In the genomic region with DNA sequence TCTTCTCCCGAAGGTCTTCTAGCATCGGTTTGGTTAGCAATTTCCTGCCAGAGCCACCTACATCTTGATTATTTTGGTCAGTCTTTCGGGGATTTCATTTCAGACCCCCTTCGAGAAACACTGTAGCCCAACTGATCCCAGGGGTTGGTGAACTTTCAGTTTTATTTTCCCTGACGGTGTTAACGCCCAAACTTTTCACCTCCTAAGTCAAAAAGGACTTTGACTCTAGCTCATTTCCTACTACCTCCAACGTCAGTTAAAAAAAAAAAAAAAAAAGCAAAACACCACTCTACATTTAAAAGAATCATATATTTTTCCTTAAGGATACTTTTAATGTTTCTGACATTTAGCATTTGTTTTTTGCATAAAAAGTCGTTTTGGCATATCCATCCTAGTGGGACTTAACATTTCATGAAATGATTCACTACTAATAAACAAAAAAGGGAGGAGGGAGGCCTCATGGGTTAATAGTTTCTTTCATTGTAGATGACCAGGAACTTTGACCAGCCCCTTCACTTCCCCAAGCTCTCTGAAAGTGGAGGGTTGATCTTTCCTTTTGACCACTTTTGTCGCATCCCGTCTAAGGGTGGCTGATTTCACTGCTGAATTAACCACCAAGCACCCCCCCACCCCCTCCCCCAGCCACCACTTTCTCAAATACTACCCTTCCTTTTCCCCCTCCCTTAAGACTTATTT, we compare ENCODE assay signal across 8 cellular contexts. TPM values are rescaled to one million over a fixed set of nuclear protein-coding genes. Genes with fewer than 3 reads are reported as not detected.
DNase-seq lines count a peak whose midpoint lies in the region; ATAC-seq and TF ChIP-seq lines count a peak whose summit lies in the region.

No MANE protein-coding gene starts in this region.

- POLR2A ChIA-PET in activated CD8-positive, alpha-beta T cell treated with anti-CD3 and anti-CD28 coated beads for 36 hours (lab: Charles Lee), result no interaction called here
- POLR2A ChIA-PET in activated CD8-positive, alpha-beta T cell treated with anti-CD3 and anti-CD28 coated beads, Interleukin-2, amount 10 ng/mL, durations not matched to agents 7 days and 5 days (lab: Charles Lee), result no interaction called here

- peaks cover 23% of the 10 kb centered on the region for H3K27me3 Mint-ChIP-seq in activated CD8-positive, alpha-beta T cell treated with anti-CD3 and anti-CD28 coated beads for 36 hours
- peaks cover 59% of the 10 kb centered on the region for H3K27me3 Mint-ChIP-seq in activated CD8-positive, alpha-beta T cell treated with anti-CD3 and anti-CD28 coated beads, Interleukin-2, amount 10 ng/mL, durations not matched to agents 7 days and 5 days (ENCODE audit: low read depth)

- TF ChIP-seq CTCF in activated CD8-positive, alpha-beta T cell treated with anti-CD3 and anti-CD28 coated beads for 36 hours (IDR thresholded peaks at IDR 0.05), result no peak
- no peak for TF ChIP-seq CTCF in adrenal gland (IDR thresholded peaks at IDR 0.05)
- no peak for TF ChIP-seq CTCF in tibial artery (IDR thresholded peaks at IDR 0.05)

- H3K27ac Mint-ChIP-seq in activated CD8-positive, alpha-beta T cell treated with anti-CD3 and anti-CD28 coated beads for 36 hours, result no peak overlapping the region
- H3K27ac Mint-ChIP-seq in activated CD8-positive, alpha-beta T cell treated with anti-CD3 and anti-CD28 coated beads, Interleukin-2, amount 10 ng/mL, durations not matched to agents 7 days and 5 days, result no peak overlapping the region

- WGBS in adrenal gland, 4 donors, result 26 to 33% (median 31%) methylated on average over 10 of the region's 10 CpGs

- H3K27ac ChIP-seq in adrenal gland (peak overlapping the region in 3 of 5 donors; percentile 50 to 90 (median 83)), tibial artery (peak overlapping the region; percentile 95 to 96)

- DNase-seq in activated CD8-positive, alpha-beta T cell treated with anti-CD3 and anti-CD28 coated beads for 36 hours, result no peak
- DNase-seq in activated CD8-positive, alpha-beta T cell treated with anti-CD3 and anti-CD28 coated beads, Interleukin-2, amount 10 ng/mL, durations not matched to agents 7 days and 5 days, result no peak
- DNase-seq in adrenal gland (peak in 1 of 7 donors; percentile 18), left lobe of liver (ENCODE audit: low spot score) (no peak), tibial artery (no peak), AG08396 (ENCODE audit: low spot score) (no peak)
- no peak for DNase-seq in activated naive CD4-positive, alpha-beta T cell treated with anti-CD3 and anti-CD28 coated beads, Interleukin-2, amount 50 U/mL, for 16 hours

- CTCF ChIA-PET in activated CD8-positive, alpha-beta T cell treated with anti-CD3 and anti-CD28 coated beads for 36 hours (lab: Charles Lee), result no interaction called here
- CTCF ChIA-PET in activated CD8-positive, alpha-beta T cell treated with anti-CD3 and anti-CD28 coated beads, Interleukin-2, amount 10 ng/mL, durations not matched to agents 7 days and 5 days (lab: Charles Lee), result no interaction called here

- no peaks in the 10 kb centered on the region for H3K36me3 Mint-ChIP-seq in activated CD8-positive, alpha-beta T cell treated with anti-CD3 and anti-CD28 coated beads for 36 hours (ENCODE audit: low read depth)
- peaks cover 3% of the 10 kb centered on the region for H3K36me3 Mint-ChIP-seq in activated CD8-positive, alpha-beta T cell treated with anti-CD3 and anti-CD28 coated beads, Interleukin-2, amount 10 ng/mL, durations not matched to agents 7 days and 5 days (ENCODE audit: low read depth)

- no peak for ATAC-seq in activated CD8-positive, alpha-beta T cell treated with anti-CD3 and anti-CD28 coated beads for 36 hours
- ATAC-seq in activated CD8-positive, alpha-beta T cell treated with anti-CD3 and anti-CD28 coated beads, Interleukin-2, amount 10 ng/mL, durations not matched to agents 7 days and 5 days, result no peak
- ATAC-seq in left lobe of liver, result peak; percentile 24
- no peak for ATAC-seq in GM21367 (IDR thresholded peaks at IDR 0.05; ENCODE audit: unreplicated experiment)

- no peaks in the 10 kb centered on the region for H3K9me3 Mint-ChIP-seq in activated CD8-positive, alpha-beta T cell treated with anti-CD3 and anti-CD28 coated beads for 36 hours
- H3K9me3 Mint-ChIP-seq in activated CD8-positive, alpha-beta T cell treated with anti-CD3 and anti-CD28 coated beads, Interleukin-2, amount 10 ng/mL, durations not matched to agents 7 days and 5 days (ENCODE audit: insufficient read depth), result no peaks in the 10 kb centered on the region

- H3K4me1 ChIP-seq in adrenal gland (replicated peaks in 1 of 2), result peaks cover 8 to 23% of the 10 kb centered on the region in 2 donors
- peaks cover 0 to 49% (median 27%) of the 10 kb centered on the region in 4 donors for H3K4me1 ChIP-seq in tibial artery

- no peaks in the 10 kb centered on the region for H3K9me3 ChIP-seq in adrenal gland (replicated peaks in 1 of 3)
- H3K9me3 ChIP-seq in tibial artery, result no peaks in the 10 kb centered on the region

- no peaks in the 10 kb centered on the region for H3K27me3 ChIP-seq in adrenal gland
- no peaks in the 10 kb centered on the region for H3K27me3 ChIP-seq in tibial artery

- H3K36me3 ChIP-seq in adrenal gland (replicated peaks in 1 of 2), result no peaks in the 10 kb centered on the region
- no peaks in the 10 kb centered on the region for H3K36me3 ChIP-seq in tibial artery

- H3K4me3 Mint-ChIP-seq in activated CD8-positive, alpha-beta T cell treated with anti-CD3 and anti-CD28 coated beads for 36 hours, result peak overlapping the region; percentile 91
- H3K4me3 Mint-ChIP-seq in activated CD8-positive, alpha-beta T cell treated with anti-CD3 and anti-CD28 coated beads, Interleukin-2, amount 10 ng/mL, durations not matched to agents 7 days and 5 days, result no peak overlapping the region

- no peak for TF ChIP-seq POLR2A in adrenal gland (IDR thresholded peaks at IDR 0.05)

- H3K4me3 ChIP-seq in adrenal gland (peak overlapping the region in 2 of 4 donors; percentile 10 to 77), tibial artery (peak overlapping the region; percentile 75 to 85)

- intact Hi-C loops in activated CD8-positive, alpha-beta T cell treated with anti-CD3 and anti-CD28 coated beads for 36 hours (cut with micrococcal nuclease), result no loop called here
- intact Hi-C loops in adrenal gland (cut with DNase I) (loop anchor here in 1 of 2 donors (10.0 kb wide), 2 partner anchors 176 to 234 kb away; no protein-coding TSS in a partner anchor), tibial artery (cut with DNase I; ENCODE audit: low total_unique reads) (no loop called here)

- H3K4me1 Mint-ChIP-seq in activated CD8-positive, alpha-beta T cell treated with anti-CD3 and anti-CD28 coated beads for 36 hours (ENCODE audit: low read depth), result peaks cover 17% of the 10 kb centered on the region
- peaks cover 20% of the 10 kb centered on the region for H3K4me1 Mint-ChIP-seq in activated CD8-positive, alpha-beta T cell treated with anti-CD3 and anti-CD28 coated beads, Interleukin-2, amount 10 ng/mL, durations not matched to agents 7 days and 5 days (ENCODE audit: low read depth)

RNA-seq across cellular contexts. Expression of a gene that starts 0.8 kb away (rescaled TPM):
- total RNA-seq in activated CD8-positive, alpha-beta T cell treated with anti-CD3 and anti-CD28 coated beads for 36 hours, result 1 to 10 TPM; 1.5 to 1.6 TPM
- total RNA-seq in activated CD8-positive, alpha-beta T cell treated with anti-CD3 and anti-CD28 coated beads, Interleukin-2, amount 10 ng/mL, durations not matched to agents 7 days and 5 days, result under 1 TPM; 0.26 to 0.42 TPM
- 10 to 100 TPM in 7 of 8 donors, 1 to 10 TPM in 1; 8.7 to 24.7 (median 14.8) TPM for total RNA-seq in adrenal gland
- polyA plus RNA-seq in adrenal gland, result 10 to 100 TPM; 10.5 to 23.2 (median 18.6) TPM
- 18.7 TPM for total RNA-seq in left lobe of liver
